Comparison of ENCODE assay signal across 19 cellular contexts in the genomic region with DNA sequence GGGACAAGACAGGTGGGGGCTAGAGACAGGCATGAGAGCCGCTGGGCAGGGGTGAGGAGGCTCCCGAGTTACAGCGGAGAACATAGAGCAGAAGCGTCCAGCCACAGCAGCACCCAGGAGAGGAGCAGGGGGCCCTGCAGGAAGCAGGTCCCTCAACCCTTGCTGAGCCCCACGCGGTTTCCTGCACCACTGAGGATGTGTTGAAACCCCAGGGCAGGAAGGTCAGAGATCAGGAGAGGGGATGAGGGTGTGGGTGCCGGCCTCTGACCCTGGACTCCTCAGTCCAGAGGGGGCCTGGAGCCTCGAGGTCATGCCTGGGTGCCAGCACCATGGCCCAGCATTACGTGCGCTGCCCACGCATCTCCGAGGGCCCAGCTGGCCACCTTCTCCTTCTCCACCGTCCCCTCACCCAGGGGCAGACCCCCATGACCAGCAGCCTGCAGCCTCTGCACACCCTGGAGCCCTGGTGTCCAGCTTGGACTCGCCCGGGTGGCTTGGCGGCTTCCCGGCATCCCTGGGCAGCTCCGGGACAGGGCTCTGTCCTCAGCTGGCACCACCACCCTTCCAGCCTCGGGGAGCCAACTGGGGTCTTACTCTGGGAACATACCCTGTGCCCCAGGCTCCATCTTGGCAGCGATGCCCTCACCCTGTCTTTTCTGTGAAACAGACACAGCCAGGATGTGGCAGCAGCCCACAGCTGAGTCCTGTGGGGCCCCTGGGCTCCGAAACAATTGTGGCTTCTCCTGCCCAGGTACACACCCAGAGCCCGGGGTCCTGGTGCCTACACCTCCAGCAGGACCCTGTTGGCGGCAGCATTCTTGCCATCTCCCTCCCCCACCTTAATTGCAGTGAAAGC. TPM values are rescaled to one million over a fixed set of nuclear protein-coding genes. Genes with fewer than 3 reads are reported as not detected.
A peak's percentile ranks its signal among the peaks of the same experiment; 100 is the strongest.
DNase-seq lines count a peak whose midpoint lies in the region; ATAC-seq, FAIRE-seq and TF ChIP-seq lines count a peak whose summit lies in the region.
"Had no signal": no experiment of that assay in that cellular context is flagged by ENCODE, and none has a peak within 500 bp of the region (broad histone marks: within the 10 kb centered on the region; RNA-seq: fewer than 3 reads in every experiment).

No MANE protein-coding gene starts in this region.

- H3K27me3 ChIP-seq in astrocyte (ENCODE audit: insufficient read depth, low read length) = no peaks in the 10 kb centered on the region
- H3K27me3 ChIP-seq: pancreas, suprapubic skin had no signal

- no peak for TF ChIP-seq CTCF in astrocyte (IDR thresholded peaks at IDR 0.05; ENCODE audit: insufficient read depth, low read depth, low read length)

- peaks cover 12% of the 10 kb centered on the region for H3K27me3 Mint-ChIP-seq in astrocyte (ENCODE audit: low read depth, unreplicated experiment)
- no peaks in the 10 kb centered on the region for H3K27me3 Mint-ChIP-seq in natural killer cell treated with Interleukin-12 subunit alpha and Interleukin-12 subunit beta and Interleukin-15 and Interleukin-18, amount 100 ng/mL, for 72 hours

- H3K79me2 ChIP-seq in astrocyte (ENCODE audit: insufficient read depth, low read length) = no peaks in the 10 kb centered on the region

- no peaks in the 10 kb centered on the region for H3K9me3 ChIP-seq in astrocyte (ENCODE audit: insufficient read depth, low read depth, low read length)
- H3K9me3 ChIP-seq: pancreas, suprapubic skin had no signal

- peaks cover 5% of the 10 kb centered on the region for H3K4me1 ChIP-seq in astrocyte (ENCODE audit: insufficient read depth, low read length)
- H3K4me1 ChIP-seq: pancreas, suprapubic skin had no signal

- no peaks in the 10 kb centered on the region for H4K20me1 ChIP-seq in astrocyte (ENCODE audit: insufficient read depth, low read length)

- H3K27ac ChIP-seq in astrocyte (ENCODE audit: low read depth, low read length) = no peak overlapping the region
- H3K27ac ChIP-seq: C4-2B, pancreas, suprapubic skin had no signal

- H3K4me3 ChIP-seq in astrocyte (ENCODE audit: insufficient read depth, low read depth, low read length) = no peak overlapping the region
- H3K4me3 ChIP-seq: pancreas, suprapubic skin had no signal

- H3K4me2 ChIP-seq in astrocyte (ENCODE audit: low read length) = no peak overlapping the region

- no peak overlapping the region for H3K4me3 Mint-ChIP-seq in astrocyte (ENCODE audit: unreplicated experiment)
- peak overlapping the region; percentile 67 for H3K4me3 Mint-ChIP-seq in natural killer cell treated with Interleukin-12 subunit alpha and Interleukin-12 subunit beta and Interleukin-15 and Interleukin-18, amount 100 ng/mL, for 72 hours

- no peak overlapping the region for H3K9ac ChIP-seq in astrocyte (ENCODE audit: low read length)

- H3K9me3 Mint-ChIP-seq in astrocyte (ENCODE audit: unreplicated experiment) = no peaks in the 10 kb centered on the region
- no peaks in the 10 kb centered on the region for H3K9me3 Mint-ChIP-seq in natural killer cell treated with Interleukin-12 subunit alpha and Interleukin-12 subunit beta and Interleukin-15 and Interleukin-18, amount 100 ng/mL, for 72 hours
- H3K9me3 Mint-ChIP-seq: activated naive CD4-positive, alpha-beta T cell treated with anti-CD3 and anti-CD28 coated beads, Interleukin-2, amount 50 U/mL, for 72 hours had no signal

- H3K36me3 Mint-ChIP-seq in astrocyte (ENCODE audit: low read depth, unreplicated experiment) = peaks cover 2% of the 10 kb centered on the region
- no peaks in the 10 kb centered on the region for H3K36me3 Mint-ChIP-seq in natural killer cell treated with Interleukin-12 subunit alpha and Interleukin-12 subunit beta and Interleukin-15 and Interleukin-18, amount 100 ng/mL, for 72 hours
- H3K36me3 Mint-ChIP-seq: activated naive CD4-positive, alpha-beta T cell treated with anti-CD3 and anti-CD28 coated beads, Interleukin-2, amount 50 U/mL, for 72 hours had no signal

- peak; percentile 65 for ATAC-seq in natural killer cell treated with Interleukin-12 subunit alpha and Interleukin-12 subunit beta and Interleukin-15 and Interleukin-18, amount 100 ng/mL, for 72 hours
- ATAC-seq: activated naive CD4-positive, alpha-beta T cell treated with anti-CD3 and anti-CD28 coated beads, Interleukin-2, amount 50 U/mL, for 72 hours; pancreas had no signal

- DNase-seq in CD1c-positive myeloid dendritic cell (ENCODE audit: extremely low spot score) (peak; percentile 14), MV-4-11 (lab: John Stamatoyannopoulos, UW) (peak; percentile 74), astrocyte (ENCODE audit: low read depth) (no peak), GM19239 (ENCODE audit: insufficient read length, low spot score) (no peak), GM19238 (ENCODE audit: insufficient read length, low spot score) (no peak), NCI-H446 (lab: John Stamatoyannopoulos, UW) (no peak)
- no peak for DNase-seq in natural killer cell treated with Interleukin-12 subunit alpha and Interleukin-12 subunit beta and Interleukin-15 and Interleukin-18, amount 100 ng/mL, for 72 hours (ENCODE audit: low spot score)
- DNase-seq: activated CD4-positive, CD25-positive, alpha-beta regulatory T cell treated with anti-CD3 and anti-CD28 coated beads, Interleukin-2, amount 50 U/mL, for 72 hours; anterior cingulate cortex; dermis blood vessel endothelial cell; kidney glomerular epithelial cell; NCI-H1417; NCI-H446 treated with DMSO at 0.1 percent for 48 hours; pancreas; T1000 had no signal

- H3K36me3 ChIP-seq in astrocyte (ENCODE audit: insufficient read depth, low read length) = no peaks in the 10 kb centered on the region
- H3K36me3 ChIP-seq: pancreas, suprapubic skin had no signal

- FAIRE-seq in astrocyte (lab: Jason Lieb, UNC) = no peak
- FAIRE-seq in GM19239 (lab: Jason Lieb, UNC) = no peak
- FAIRE-seq: pancreas, urothelium cell line had no signal

- H2AFZ ChIP-seq in astrocyte (ENCODE audit: low read depth, low read length) = no peak overlapping the region

- peaks cover 3% of the 10 kb centered on the region for H3K4me1 Mint-ChIP-seq in astrocyte (ENCODE audit: low read depth, unreplicated experiment)
- peaks cover 6 to 30% of the 10 kb centered on the region in 2 donors for H3K4me1 Mint-ChIP-seq in natural killer cell treated with Interleukin-12 subunit alpha and Interleukin-12 subunit beta and Interleukin-15 and Interleukin-18, amount 100 ng/mL, for 72 hours (ENCODE audit: low read depth in 2 of 2)

- H3K27ac Mint-ChIP-seq in astrocyte (ENCODE audit: unreplicated experiment) = peak overlapping the region; percentile 18
- peak overlapping the region; percentile 66 to 80 for H3K27ac Mint-ChIP-seq in natural killer cell treated with Interleukin-12 subunit alpha and Interleukin-12 subunit beta and Interleukin-15 and Interleukin-18, amount 100 ng/mL, for 72 hours

RNA-seq across cellular contexts. Expression of a gene that starts 52.0 kb away (rescaled TPM):
- total RNA-seq in astrocyte = 12.3 and 13.6 TPM in 2 replicates
- total RNA-seq in natural killer cell treated with Interleukin-12 subunit alpha and Interleukin-12 subunit beta and Interleukin-15 and Interleukin-18, amount 100 ng/mL, for 72 hours = 10 to 100 TPM; 29.2 to 34.6 TPM

Comparison
In these comparisons a context has a peak if more than half of its experiments do, and no peak if none do; other contexts are left out.
1. DNase-seq: peak in CD1c-positive myeloid dendritic cell (single experiment) and MV-4-11 (single experiment); none in astrocyte (single experiment), natural killer cell treated with Interleukin-12 subunit alpha and Interleukin-12 subunit beta and Interleukin-15 and Interleukin-18, amount 100 ng/mL, for 72 hours (single experiment), GM19239 (single experiment), GM19238 (single experiment) and NCI-H446 (0 of 2).